ENCODE assay signal across 21 cellular contexts in the genomic region with DNA sequence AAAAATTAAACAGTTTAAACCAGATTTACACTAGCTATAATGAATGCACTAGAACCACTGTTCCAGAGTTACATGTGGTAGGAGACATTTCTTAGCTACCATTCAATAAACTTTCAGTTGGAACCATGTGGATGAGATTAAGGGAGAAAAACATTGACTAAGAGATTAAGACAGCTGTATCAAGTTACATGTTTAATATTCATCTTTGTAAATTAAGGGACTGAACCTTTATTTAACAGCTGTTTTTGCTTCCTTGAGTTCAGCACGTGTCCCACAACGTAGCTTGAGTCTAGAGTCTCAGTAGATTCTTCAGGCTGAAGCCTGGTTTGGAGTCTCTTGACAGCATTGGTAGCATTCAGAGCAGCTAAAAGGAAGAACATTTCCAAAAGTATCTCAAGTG. TPM values are rescaled to one million over a fixed set of nuclear protein-coding genes. Genes with fewer than 3 reads are reported as not detected.
DNase-seq lines count a peak whose midpoint lies in the region; ATAC-seq, FAIRE-seq and TF ChIP-seq lines count a peak whose summit lies in the region.
"Had no signal": no experiment of that assay in that cellular context is flagged by ENCODE, and none has a peak within 500 bp of the region (broad histone marks: within the 10 kb centered on the region; RNA-seq: fewer than 3 reads in every experiment).

No MANE protein-coding gene starts in this region.

- H3K27ac Mint-ChIP-seq in neural progenitor cell, result no peak overlapping the region
- no peak overlapping the region for H3K27ac Mint-ChIP-seq in type B pancreatic cell
- H3K27ac Mint-ChIP-seq: CD4-positive, alpha-beta memory T cell had no signal

- H3K4me3 Mint-ChIP-seq in neural progenitor cell, result no peak overlapping the region
- H3K4me3 Mint-ChIP-seq in type B pancreatic cell, result no peak overlapping the region
- H3K4me3 Mint-ChIP-seq: CD4-positive, alpha-beta memory T cell had no signal

- ATAC-seq in GM21515 (IDR thresholded peaks at IDR 0.05; ENCODE audit: unreplicated experiment), result no peak
- ATAC-seq: K562, PC-3 had no signal

- no peaks in the 10 kb centered on the region for H3K4me1 Mint-ChIP-seq in neural progenitor cell
- H3K4me1 Mint-ChIP-seq in type B pancreatic cell (ENCODE audit: unreplicated experiment), result no peaks in the 10 kb centered on the region

- no peaks in the 10 kb centered on the region for H3K9me3 ChIP-seq in SK-N-MC (ENCODE audit: low read depth, low read length)
- peaks cover 5% of the 10 kb centered on the region for H3K9me3 ChIP-seq in neural progenitor cell (ENCODE audit: low read depth)

- no peaks in the 10 kb centered on the region for H4K20me1 ChIP-seq in neural progenitor cell (ENCODE audit: low read depth)
- H4K20me1 ChIP-seq: BLaER1 had no signal

- H3K36me3 Mint-ChIP-seq in neural progenitor cell (peaks cover 46% of the 10 kb centered on the region), type B pancreatic cell (peaks cover 48% of the 10 kb centered on the region)

- H3K27me3 ChIP-seq in neural progenitor cell, result no peaks in the 10 kb centered on the region
- H3K27me3 ChIP-seq: BLaER1 had no signal

- no peaks in the 10 kb centered on the region for H3K79me2 ChIP-seq in neural progenitor cell (ENCODE audit: low read depth)

- peak overlapping the region; percentile 29; the same call in 1 of the 2 replicates for H3K4me3 ChIP-seq in SK-N-MC
- H3K4me3 ChIP-seq in foreskin fibroblast (ENCODE audit: low read depth in 1 of 2, low read length in 2 of 2), result no peak overlapping the region
- H3K4me3 ChIP-seq in neural progenitor cell, result no peak overlapping the region
- H3K4me3 ChIP-seq: BLaER1, K562 had no signal

- peaks cover 4% of the 10 kb centered on the region for H3F3A ChIP-seq in neural progenitor cell (ENCODE audit: low read depth)

- no peak overlapping the region for H2AFZ ChIP-seq in neural progenitor cell (replicated peaks)

- peak; percentile 20 for DNase-seq in AG09319 (ENCODE audit: extremely low read depth, low read depth)
- DNase-seq in GM18507 (ENCODE audit: extremely low spot score, insufficient read length, low read depth), result no peak
- DNase-seq in SK-N-MC (ENCODE audit: low read depth, low spot score), result no peak
- DNase-seq in foreskin fibroblast, result peak; percentile 5 to 52
- no peak for DNase-seq in neural progenitor cell (ENCODE audit: low spot score)
- no peak for DNase-seq in type B pancreatic cell (ENCODE audit: extremely low spot score, unreplicated experiment)
- no peak for DNase-seq in NK-92 (lab: John Stamatoyannopoulos, UW; ENCODE audit: unreplicated experiment)
- DNase-seq: Calu3; CD4-positive, alpha-beta memory T cell; DMS79; NCI-H1092 treated with DMSO at 0.1 percent for 48 hours; NCI-H146; NCI-H2029 treated with DMSO at 0.1 percent for 48 hours; NCI-H2171; PC-3; RPMI8226; SIG-M5 had no signal

- H3K9ac ChIP-seq in SK-N-MC (ENCODE audit: insufficient read length) (no peak overlapping the region), neural progenitor cell (no peak overlapping the region)
- H3K9ac ChIP-seq: BLaER1 had no signal

- no peak for TF ChIP-seq CTCF in AG09319 (IDR thresholded peaks at IDR 0.05; ENCODE audit: low read depth, low read length)
- TF ChIP-seq CTCF in foreskin fibroblast (IDR thresholded peaks at IDR 0.05; ENCODE audit: low read depth, low read length), result no peak
- no peak for TF ChIP-seq CTCF in neural progenitor cell (IDR thresholded peaks at IDR 0.05)
- no peak for TF ChIP-seq CTCF in type B pancreatic cell (conservative IDR thresholded peaks at IDR 0.05)

- H3K27ac ChIP-seq in SK-N-MC, result peak overlapping the region; percentile 71
- H3K27ac ChIP-seq in neural progenitor cell, result no peak overlapping the region
- H3K27ac ChIP-seq: BLaER1 had no signal

- FAIRE-seq in GM18507 (lab: Jason Lieb, UNC), result peak; percentile 21
- FAIRE-seq: H1, K562 had no signal

- H3K9me3 Mint-ChIP-seq in neural progenitor cell (peaks cover 17% of the 10 kb centered on the region), type B pancreatic cell (no peaks in the 10 kb centered on the region)

- H3K36me3 ChIP-seq in SK-N-MC (ENCODE audit: insufficient read depth, low read length) (peaks cover 20% of the 10 kb centered on the region), neural progenitor cell (peaks cover 7% of the 10 kb centered on the region)

- H3K27me3 Mint-ChIP-seq in neural progenitor cell (ENCODE audit: insufficient read depth, low read depth) (no peaks in the 10 kb centered on the region), type B pancreatic cell (no peaks in the 10 kb centered on the region)
- H3K27me3 Mint-ChIP-seq: CD4-positive, alpha-beta memory T cell had no signal

- H3K4me1 ChIP-seq in neural progenitor cell, result no peaks in the 10 kb centered on the region
- H3K4me1 ChIP-seq: BLaER1 had no signal

- H3K4me2 ChIP-seq in neural progenitor cell, result no peak overlapping the region
- H3K4me2 ChIP-seq: BLaER1 had no signal

RNA-seq across cellular contexts. Expression of a gene that starts 27.2 kb away (rescaled TPM):
- total RNA-seq in neural progenitor cell (ENCODE audit: low replicate concordance), result 3.1 and 8.3 TPM in 2 replicates
- total RNA-seq in type B pancreatic cell (ENCODE audit: low replicate concordance), result 7.6 and 11.6 TPM in 2 replicates

RNA-seq across cellular contexts. Expression of a gene that starts 46.4 kb away (rescaled TPM):
- total RNA-seq in neural progenitor cell (ENCODE audit: low replicate concordance) (35.2 and 48.6 TPM in 2 replicates), type B pancreatic cell (ENCODE audit: low replicate concordance) (20.2 and 31.1 TPM in 2 replicates)

Comparison
In these comparisons a context has a peak if more than half of its experiments do, and no peak if none do; other contexts are left out.
1. DNase-seq: peak in AG09319 (single experiment) and foreskin fibroblast (2 of 2); none in GM18507 (single experiment), SK-N-MC (single experiment), neural progenitor cell (single experiment), type B pancreatic cell (single experiment) and NK-92 (single experiment).